20 cellular contexts compared by ENCODE assay signal in the genomic region with DNA sequence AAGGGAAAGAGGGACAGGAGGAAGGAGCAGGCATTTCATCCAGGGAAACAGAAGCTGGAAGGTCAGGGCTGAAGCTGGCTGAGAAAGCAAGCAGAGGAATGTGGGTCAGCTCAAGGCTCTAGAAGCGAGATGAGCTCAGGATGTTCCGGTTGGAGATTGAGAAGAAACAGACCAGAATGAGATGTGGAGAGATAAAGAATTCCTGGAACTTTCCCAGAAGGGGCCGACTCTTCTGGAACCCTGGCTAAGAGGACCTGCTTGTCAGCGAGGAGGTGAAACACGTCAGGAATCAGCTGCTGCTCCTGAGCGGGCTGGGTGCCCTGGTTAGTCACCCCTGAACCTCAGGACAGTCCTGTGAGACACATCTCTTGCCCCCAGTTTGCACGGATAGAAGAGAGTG.
"Had no signal": no experiment of that assay in that cellular context is flagged by ENCODE, and none has a peak within 500 bp of the region (broad histone marks: within the 10 kb centered on the region; RNA-seq: fewer than 3 reads in every experiment).

No MANE protein-coding gene starts in this region.

- H3K4me3 ChIP-seq: esophagus squamous epithelium, gastroesophageal sphincter, lung, mucosa of descending colon, stomach had no signal

- H3K9me3 Mint-ChIP-seq: immature natural killer cell, type B pancreatic cell had no signal

- H3K9me3 ChIP-seq: esophagus squamous epithelium, gastroesophageal sphincter, mucosa of descending colon, stomach had no signal

- H3K36me3 Mint-ChIP-seq: immature natural killer cell; naive thymus-derived CD8-positive, alpha-beta T cell had no signal

- H3K4me3 Mint-ChIP-seq: dendritic cell treated with granulocyte-macrophage colony-stimulating factor and Interleukin-4, amounts not matched to agents 40 ng/mL and 50 ng/mL, for 4 days; effector memory CD8-positive, alpha-beta T cell; immature natural killer cell; naive thymus-derived CD8-positive, alpha-beta T cell; type B pancreatic cell had no signal

- H3K27ac Mint-ChIP-seq: dendritic cell treated with granulocyte-macrophage colony-stimulating factor and Interleukin-4, amounts not matched to agents 40 ng/mL and 50 ng/mL, for 4 days; effector memory CD8-positive, alpha-beta T cell; immature natural killer cell; type B pancreatic cell had no signal

- H3K27ac ChIP-seq: esophagus squamous epithelium, gastroesophageal sphincter, stomach had no signal

- H3K4me1 Mint-ChIP-seq: immature natural killer cell had no signal

- H3K36me3 ChIP-seq: esophagus squamous epithelium, gastroesophageal sphincter, stomach had no signal

- DNase-seq: effector memory CD8-positive, alpha-beta T cell; esophagus squamous epithelium; foreskin fibroblast; glutamatergic neuron; immature natural killer cell; kidney; left cardiac atrium; left ventricle myocardium superior; mesendoderm; mucosa of descending colon; naive thymus-derived CD8-positive, alpha-beta T cell; posterior cingulate gyrus; stimulated activated naive CD4-positive, alpha-beta T cell; stomach; substantia nigra had no signal

- H3K27me3 ChIP-seq: esophagus squamous epithelium, gastroesophageal sphincter, stomach had no signal

- ATAC-seq: effector memory CD8-positive, alpha-beta T cell; gastroesophageal sphincter; left cardiac atrium; left ventricle myocardium superior; mucosa of descending colon; naive thymus-derived CD8-positive, alpha-beta T cell; sciatic nerve had no signal

- H3K4me1 ChIP-seq: stomach had no signal

- H3K27me3 Mint-ChIP-seq: dendritic cell treated with granulocyte-macrophage colony-stimulating factor and Interleukin-4, amounts not matched to agents 40 ng/mL and 50 ng/mL, for 4 days; type B pancreatic cell had no signal
